Comparison of ENCODE assay signal across 2 cellular contexts in the genomic region with DNA sequence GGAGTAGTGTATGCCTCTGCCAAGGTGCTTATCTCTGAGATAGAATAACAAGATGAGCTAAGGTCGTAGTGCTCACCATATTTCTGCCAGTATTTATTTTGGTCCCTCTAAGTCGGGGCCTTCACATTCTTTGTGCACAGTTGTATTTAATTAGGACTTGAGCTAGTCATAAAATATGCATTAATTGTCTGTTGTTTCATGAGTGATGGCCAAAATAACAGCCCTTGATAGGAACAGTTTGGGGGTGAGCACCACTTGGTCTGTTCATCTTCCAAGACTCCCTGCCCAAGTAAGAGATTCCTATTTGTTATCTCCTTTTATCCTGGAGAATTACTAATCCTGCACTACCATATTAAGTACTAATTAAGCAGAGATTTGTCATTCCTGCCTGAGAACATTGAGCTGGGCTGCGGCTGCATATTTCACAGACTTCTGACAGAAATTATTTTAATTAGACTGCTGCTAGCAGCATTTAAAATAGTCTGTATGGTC.
TF ChIP-seq lines count a peak whose summit lies in the region.

No MANE protein-coding gene starts in this region.

TF ChIP-seq in SK-N-SH treated with all-trans-retinoic acid at 6 μM for 48 hours, 23 proteins besides CTCF, POLR2A, EP300 and RAD21 (continued from another document):
- TF ChIP-seq, protein P1, sequence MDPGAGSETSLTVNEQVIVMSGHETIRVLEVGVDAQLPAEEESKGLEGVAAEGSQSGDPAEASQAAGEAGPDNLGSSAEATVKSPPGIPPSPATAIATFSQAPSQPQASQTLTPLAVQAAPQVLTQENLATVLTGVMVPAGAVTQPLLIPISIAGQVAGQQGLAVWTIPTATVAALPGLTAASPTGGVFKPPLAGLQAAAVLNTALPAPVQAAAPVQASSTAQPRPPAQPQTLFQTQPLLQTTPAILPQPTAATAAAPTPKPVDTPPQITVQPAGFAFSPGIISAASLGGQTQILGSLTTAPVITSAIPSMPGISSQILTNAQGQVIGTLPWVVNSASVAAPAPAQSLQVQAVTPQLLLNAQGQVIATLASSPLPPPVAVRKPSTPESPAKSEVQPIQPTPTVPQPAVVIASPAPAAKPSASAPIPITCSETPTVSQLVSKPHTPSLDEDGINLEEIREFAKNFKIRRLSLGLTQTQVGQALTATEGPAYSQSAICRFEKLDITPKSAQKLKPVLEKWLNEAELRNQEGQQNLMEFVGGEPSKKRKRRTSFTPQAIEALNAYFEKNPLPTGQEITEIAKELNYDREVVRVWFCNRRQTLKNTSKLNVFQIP (CRISPR knock-in tag; IDR thresholded peaks at IDR 0.05; ENCODE audit: borderline replicate concordance, low read depth): peak; percentile 80; the same call in 1 of the 2 replicates
- TF ChIP-seq ZFP30 (CRISPR knock-in tag; IDR thresholded peaks at IDR 0.05) (no peak), ESRRG (CRISPR knock-in tag; IDR thresholded peaks at IDR 0.05) (no peak), ZNF565 (CRISPR knock-in tag; conservative IDR thresholded peaks at IDR 0.05; ENCODE audit: low read depth) (no peak), ZNF70 (CRISPR knock-in tag; IDR thresholded peaks at IDR 0.05) (no peak), ZFP3 (CRISPR knock-in tag; IDR thresholded peaks at IDR 0.05) (peak; percentile 64), ZC3H10 (CRISPR knock-in tag; IDR thresholded peaks at IDR 0.05) (peak; percentile 95), OSR1 (CRISPR knock-in tag; IDR thresholded peaks at IDR 0.05) (no peak), GLIS3 (CRISPR knock-in tag; IDR thresholded peaks at IDR 0.05) (peak; percentile 86), ISL1 (CRISPR knock-in tag; IDR thresholded peaks at IDR 0.05) (peak; percentile 99), PPARA (CRISPR knock-in tag; IDR thresholded peaks at IDR 0.05; ENCODE audit: borderline replicate concordance) (no peak), ZNF8 (CRISPR knock-in tag; IDR thresholded peaks at IDR 0.05) (no peak), BACH2 (CRISPR knock-in tag; IDR thresholded peaks at IDR 0.05; ENCODE audit: borderline replicate concordance) (no peak), TCF4 (CRISPR knock-in tag; IDR thresholded peaks at IDR 0.05; ENCODE audit: borderline replicate concordance) (0 out of 2 replicates have a peak, but pooled peaks have one; percentile 44), SNAI2 (CRISPR knock-in tag; IDR thresholded peaks at IDR 0.05) (peak; percentile 75; the same call in 1 of the 2 replicates), ARNTL (CRISPR knock-in tag; IDR thresholded peaks at IDR 0.05; ENCODE audit: borderline replicate concordance, low read depth) (no peak), RARB (CRISPR knock-in tag; IDR thresholded peaks at IDR 0.05) (no peak)
- TF ChIP-seq, protein P2, sequence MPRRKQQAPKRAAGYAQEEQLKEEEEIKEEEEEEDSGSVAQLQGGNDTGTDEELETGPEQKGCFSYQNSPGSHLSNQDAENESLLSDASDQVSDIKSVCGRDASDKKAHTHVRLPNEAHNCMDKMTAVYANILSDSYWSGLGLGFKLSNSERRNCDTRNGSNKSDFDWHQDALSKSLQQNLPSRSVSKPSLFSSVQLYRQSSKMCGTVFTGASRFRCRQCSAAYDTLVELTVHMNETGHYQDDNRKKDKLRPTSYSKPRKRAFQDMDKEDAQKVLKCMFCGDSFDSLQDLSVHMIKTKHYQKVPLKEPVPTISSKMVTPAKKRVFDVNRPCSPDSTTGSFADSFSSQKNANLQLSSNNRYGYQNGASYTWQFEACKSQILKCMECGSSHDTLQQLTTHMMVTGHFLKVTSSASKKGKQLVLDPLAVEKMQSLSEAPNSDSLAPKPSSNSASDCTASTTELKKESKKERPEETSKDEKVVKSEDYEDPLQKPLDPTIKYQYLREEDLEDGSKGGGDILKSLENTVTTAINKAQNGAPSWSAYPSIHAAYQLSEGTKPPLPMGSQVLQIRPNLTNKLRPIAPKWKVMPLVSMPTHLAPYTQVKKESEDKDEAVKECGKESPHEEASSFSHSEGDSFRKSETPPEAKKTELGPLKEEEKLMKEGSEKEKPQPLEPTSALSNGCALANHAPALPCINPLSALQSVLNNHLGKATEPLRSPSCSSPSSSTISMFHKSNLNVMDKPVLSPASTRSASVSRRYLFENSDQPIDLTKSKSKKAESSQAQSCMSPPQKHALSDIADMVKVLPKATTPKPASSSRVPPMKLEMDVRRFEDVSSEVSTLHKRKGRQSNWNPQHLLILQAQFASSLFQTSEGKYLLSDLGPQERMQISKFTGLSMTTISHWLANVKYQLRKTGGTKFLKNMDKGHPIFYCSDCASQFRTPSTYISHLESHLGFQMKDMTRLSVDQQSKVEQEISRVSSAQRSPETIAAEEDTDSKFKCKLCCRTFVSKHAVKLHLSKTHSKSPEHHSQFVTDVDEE (CRISPR knock-in tag; IDR thresholded peaks at IDR 0.05): peak; percentile 78
- TF ChIP-seq, protein P3, sequence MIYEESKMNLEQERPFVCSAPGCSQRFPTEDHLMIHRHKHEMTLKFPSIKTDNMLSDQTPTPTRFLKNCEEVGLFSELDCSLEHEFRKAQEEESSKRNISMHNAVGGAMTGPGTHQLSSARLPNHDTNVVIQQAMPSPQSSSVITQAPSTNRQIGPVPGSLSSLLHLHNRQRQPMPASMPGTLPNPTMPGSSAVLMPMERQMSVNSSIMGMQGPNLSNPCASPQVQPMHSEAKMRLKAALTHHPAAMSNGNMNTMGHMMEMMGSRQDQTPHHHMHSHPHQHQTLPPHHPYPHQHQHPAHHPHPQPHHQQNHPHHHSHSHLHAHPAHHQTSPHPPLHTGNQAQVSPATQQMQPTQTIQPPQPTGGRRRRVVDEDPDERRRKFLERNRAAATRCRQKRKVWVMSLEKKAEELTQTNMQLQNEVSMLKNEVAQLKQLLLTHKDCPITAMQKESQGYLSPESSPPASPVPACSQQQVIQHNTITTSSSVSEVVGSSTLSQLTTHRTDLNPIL (CRISPR knock-in tag; IDR thresholded peaks at IDR 0.05; ENCODE audit: low read depth): peak; percentile 90
- TF ChIP-seq, protein P4, sequence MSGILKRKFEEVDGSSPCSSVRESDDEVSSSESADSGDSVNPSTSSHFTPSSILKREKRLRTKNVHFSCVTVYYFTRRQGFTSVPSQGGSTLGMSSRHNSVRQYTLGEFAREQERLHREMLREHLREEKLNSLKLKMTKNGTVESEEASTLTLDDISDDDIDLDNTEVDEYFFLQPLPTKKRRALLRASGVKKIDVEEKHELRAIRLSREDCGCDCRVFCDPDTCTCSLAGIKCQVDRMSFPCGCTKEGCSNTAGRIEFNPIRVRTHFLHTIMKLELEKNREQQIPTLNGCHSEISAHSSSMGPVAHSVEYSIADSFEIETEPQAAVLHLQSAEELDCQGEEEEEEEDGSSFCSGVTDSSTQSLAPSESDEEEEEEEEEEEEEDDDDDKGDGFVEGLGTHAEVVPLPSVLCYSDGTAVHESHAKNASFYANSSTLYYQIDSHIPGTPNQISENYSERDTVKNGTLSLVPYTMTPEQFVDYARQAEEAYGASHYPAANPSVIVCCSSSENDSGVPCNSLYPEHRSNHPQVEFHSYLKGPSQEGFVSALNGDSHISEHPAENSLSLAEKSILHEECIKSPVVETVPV (CRISPR knock-in tag; IDR thresholded peaks at IDR 0.05): peak; percentile 67; the same call in 1 of the 2 replicates

TF ChIP-seq in HepG2, 621 proteins besides CTCF, POLR2A, EP300 and RAD21 (continued from another document):
- TF ChIP-seq HDAC1 (CRISPR knock-in tag; IDR thresholded peaks at IDR 0.05) (no peak), AHR (CRISPR knock-in tag; IDR thresholded peaks at IDR 0.05) (no peak), MAFF (IDR thresholded peaks at IDR 0.05; ENCODE audit: low read depth, low read length) (no peak)
- TF ChIP-seq, protein P5, sequence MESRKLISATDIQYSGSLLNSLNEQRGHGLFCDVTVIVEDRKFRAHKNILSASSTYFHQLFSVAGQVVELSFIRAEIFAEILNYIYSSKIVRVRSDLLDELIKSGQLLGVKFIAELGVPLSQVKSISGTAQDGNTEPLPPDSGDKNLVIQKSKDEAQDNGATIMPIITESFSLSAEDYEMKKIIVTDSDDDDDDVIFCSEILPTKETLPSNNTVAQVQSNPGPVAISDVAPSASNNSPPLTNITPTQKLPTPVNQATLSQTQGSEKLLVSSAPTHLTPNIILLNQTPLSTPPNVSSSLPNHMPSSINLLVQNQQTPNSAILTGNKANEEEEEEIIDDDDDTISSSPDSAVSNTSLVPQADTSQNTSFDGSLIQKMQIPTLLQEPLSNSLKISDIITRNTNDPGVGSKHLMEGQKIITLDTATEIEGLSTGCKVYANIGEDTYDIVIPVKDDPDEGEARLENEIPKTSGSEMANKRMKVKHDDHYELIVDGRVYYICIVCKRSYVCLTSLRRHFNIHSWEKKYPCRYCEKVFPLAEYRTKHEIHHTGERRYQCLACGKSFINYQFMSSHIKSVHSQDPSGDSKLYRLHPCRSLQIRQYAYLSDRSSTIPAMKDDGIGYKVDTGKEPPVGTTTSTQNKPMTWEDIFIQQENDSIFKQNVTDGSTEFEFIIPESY (CRISPR knock-in tag; IDR thresholded peaks at IDR 0.05): no peak
